ENCODE assay signal across 1 cellular context in the genomic region with DNA sequence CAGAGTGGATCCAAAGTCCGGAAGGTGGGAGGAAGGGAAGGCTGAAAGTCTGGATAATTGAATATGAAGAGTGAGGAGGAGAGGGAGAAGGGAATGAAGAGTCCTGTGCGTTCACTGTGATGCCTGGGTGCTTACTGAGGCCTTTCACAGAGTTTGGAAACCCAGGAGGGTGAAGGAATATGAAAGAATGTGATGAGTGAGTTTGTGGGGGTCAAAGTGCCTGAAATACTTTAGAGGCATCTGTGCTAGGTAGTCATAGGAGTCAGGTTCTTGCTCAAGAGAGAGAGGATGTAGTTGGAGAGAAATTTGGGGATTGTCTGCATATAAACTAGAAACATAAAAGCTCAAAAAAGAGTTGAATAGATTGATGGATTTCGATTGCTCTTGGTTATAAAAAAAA.
TF ChIP-seq lines count a peak whose summit lies in the region.

No MANE protein-coding gene starts in this region.

TF ChIP-seq in GM23338, 12 proteins besides CTCF, POLR2A, EP300 and RAD21 (continued from another document):
- TF ChIP-seq, protein P1, sequence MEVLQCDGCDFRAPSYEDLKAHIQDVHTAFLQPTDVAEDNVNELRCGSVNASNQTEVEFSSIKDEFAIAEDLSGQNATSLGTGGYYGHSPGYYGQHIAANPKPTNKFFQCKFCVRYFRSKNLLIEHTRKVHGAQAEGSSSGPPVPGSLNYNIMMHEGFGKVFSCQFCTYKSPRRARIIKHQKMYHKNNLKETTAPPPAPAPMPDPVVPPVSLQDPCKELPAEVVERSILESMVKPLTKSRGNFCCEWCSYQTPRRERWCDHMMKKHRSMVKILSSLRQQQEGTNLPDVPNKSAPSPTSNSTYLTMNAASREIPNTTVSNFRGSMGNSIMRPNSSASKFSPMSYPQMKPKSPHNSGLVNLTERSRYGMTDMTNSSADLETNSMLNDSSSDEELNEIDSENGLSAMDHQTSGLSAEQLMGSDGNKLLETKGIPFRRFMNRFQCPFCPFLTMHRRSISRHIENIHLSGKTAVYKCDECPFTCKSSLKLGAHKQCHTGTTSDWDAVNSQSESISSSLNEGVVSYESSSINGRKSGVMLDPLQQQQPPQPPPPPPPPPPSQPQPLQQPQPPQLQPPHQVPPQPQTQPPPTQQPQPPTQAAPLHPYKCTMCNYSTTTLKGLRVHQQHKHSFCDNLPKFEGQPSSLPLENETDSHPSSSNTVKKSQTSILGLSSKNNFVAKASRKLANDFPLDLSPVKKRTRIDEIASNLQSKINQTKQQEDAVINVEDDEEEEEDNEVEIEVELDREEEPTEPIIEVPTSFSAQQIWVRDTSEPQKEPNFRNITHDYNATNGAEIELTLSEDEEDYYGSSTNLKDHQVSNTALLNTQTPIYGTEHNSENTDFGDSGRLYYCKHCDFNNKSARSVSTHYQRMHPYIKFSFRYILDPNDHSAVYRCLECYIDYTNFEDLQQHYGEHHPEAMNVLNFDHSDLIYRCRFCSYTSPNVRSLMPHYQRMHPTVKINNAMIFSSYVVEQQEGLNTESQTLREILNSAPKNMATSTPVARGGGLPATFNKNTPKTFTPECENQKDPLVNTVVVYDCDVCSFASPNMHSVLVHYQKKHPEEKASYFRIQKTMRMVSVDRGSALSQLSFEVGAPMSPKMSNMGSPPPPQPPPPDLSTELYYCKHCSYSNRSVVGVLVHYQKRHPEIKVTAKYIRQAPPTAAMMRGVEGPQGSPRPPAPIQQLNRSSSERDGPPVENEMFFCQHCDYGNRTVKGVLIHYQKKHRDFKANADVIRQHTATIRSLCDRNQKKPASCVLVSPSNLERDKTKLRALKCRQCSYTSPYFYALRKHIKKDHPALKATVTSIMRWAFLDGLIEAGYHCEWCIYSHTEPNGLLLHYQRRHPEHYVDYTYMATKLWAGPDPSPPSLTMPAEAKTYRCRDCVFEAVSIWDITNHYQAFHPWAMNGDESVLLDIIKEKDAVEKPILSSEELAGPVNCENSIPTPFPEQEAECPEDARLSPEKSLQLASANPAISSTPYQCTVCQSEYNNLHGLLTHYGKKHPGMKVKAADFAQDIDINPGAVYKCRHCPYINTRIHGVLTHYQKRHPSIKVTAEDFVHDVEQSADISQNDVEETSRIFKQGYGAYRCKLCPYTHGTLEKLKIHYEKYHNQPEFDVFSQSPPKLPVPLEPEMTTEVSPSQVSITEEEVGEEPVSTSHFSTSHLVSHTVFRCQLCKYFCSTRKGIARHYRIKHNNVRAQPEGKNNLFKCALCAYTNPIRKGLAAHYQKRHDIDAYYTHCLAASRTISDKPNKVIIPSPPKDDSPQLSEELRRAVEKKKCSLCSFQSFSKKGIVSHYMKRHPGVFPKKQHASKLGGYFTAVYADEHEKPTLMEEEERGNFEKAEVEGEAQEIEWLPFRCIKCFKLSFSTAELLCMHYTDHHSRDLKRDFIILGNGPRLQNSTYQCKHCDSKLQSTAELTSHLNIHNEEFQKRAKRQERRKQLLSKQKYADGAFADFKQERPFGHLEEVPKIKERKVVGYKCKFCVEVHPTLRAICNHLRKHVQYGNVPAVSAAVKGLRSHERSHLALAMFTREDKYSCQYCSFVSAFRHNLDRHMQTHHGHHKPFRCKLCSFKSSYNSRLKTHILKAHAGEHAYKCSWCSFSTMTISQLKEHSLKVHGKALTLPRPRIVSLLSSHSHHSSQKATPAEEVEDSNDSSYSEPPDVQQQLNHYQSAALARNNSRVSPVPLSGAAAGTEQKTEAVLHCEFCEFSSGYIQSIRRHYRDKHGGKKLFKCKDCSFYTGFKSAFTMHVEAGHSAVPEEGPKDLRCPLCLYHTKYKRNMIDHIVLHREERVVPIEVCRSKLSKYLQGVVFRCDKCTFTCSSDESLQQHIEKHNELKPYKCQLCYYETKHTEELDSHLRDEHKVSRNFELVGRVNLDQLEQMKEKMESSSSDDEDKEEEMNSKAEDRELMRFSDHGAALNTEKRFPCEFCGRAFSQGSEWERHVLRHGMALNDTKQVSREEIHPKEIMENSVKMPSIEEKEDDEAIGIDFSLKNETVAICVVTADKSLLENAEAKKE (CRISPR knock-in tag; IDR thresholded peaks at IDR 0.05) = no peak
- TF ChIP-seq, protein P2, sequence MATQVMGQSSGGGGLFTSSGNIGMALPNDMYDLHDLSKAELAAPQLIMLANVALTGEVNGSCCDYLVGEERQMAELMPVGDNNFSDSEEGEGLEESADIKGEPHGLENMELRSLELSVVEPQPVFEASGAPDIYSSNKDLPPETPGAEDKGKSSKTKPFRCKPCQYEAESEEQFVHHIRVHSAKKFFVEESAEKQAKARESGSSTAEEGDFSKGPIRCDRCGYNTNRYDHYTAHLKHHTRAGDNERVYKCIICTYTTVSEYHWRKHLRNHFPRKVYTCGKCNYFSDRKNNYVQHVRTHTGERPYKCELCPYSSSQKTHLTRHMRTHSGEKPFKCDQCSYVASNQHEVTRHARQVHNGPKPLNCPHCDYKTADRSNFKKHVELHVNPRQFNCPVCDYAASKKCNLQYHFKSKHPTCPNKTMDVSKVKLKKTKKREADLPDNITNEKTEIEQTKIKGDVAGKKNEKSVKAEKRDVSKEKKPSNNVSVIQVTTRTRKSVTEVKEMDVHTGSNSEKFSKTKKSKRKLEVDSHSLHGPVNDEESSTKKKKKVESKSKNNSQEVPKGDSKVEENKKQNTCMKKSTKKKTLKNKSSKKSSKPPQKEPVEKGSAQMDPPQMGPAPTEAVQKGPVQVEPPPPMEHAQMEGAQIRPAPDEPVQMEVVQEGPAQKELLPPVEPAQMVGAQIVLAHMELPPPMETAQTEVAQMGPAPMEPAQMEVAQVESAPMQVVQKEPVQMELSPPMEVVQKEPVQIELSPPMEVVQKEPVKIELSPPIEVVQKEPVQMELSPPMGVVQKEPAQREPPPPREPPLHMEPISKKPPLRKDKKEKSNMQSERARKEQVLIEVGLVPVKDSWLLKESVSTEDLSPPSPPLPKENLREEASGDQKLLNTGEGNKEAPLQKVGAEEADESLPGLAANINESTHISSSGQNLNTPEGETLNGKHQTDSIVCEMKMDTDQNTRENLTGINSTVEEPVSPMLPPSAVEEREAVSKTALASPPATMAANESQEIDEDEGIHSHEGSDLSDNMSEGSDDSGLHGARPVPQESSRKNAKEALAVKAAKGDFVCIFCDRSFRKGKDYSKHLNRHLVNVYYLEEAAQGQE (IDR thresholded peaks at IDR 0.05; ENCODE audit: unreplicated experiment) = no peak
- no peak for TF ChIP-seq ZNF114 (CRISPR knock-in tag; IDR thresholded peaks at IDR 0.05)
